ENCODE assay signal across 25 cellular contexts in genomic region chr2:71688530-71688929, GRCh38.
"Had no signal": no experiment of that assay in that cellular context is flagged by ENCODE, and none has a peak within 500 bp of the region (broad histone marks: within the 10 kb centered on the region; RNA-seq: fewer than 3 reads in every experiment).

No MANE protein-coding gene starts in this region.

- DNase-seq: activated B cell treated with CpG ODN at 0.5 μM for 24 hours; activated CD4-positive, alpha-beta memory T cell treated with anti-CD3 and anti-CD28 coated beads for 36 hours; activated CD4-positive, alpha-beta T cell treated with anti-CD3 and anti-CD28 coated beads for 1 hour; activated CD4-positive, alpha-beta T cell treated with anti-CD3 and anti-CD28 coated beads, Interleukin-2, amount 10 ng/mL, durations not matched to agents 24 days and 14 days; activated CD8-positive, alpha-beta memory T cell treated with anti-CD3 and anti-CD28 coated beads for 24 hours; activated naive CD4-positive, alpha-beta T cell treated with Interleukin-2 at 50 U/mL for 16 hours; activated naive CD8-positive, alpha-beta T cell treated with anti-CD3 and anti-CD28 coated beads for 36 hours; activated T-cell treated with anti-CD3 and anti-CD28 coated beads, Interleukin-2, amount 50 U/mL, for 1 hour; anterior cingulate cortex; caudate nucleus; KG1; NCI-H1092 treated with DMSO at 0.1 percent for 48 hours; NCI-H1417 treated with DMSO at 0.1 percent for 48 hours; NCI-H1694; NCI-H2029; NCI-H2107; NCI-H345; NCI-H510A treated with DMSO at 0.1 percent for 48 hours; NCI-H69; NK-92 treated with Interleukin-12 subunit alpha and Interleukin-12 subunit beta, amount 100 ng/mL, for 24 hours; SIG-M5; T-cell; T-helper 2 cell; T1000 had no signal

- H3K36me3 Mint-ChIP-seq: activated CD4-positive, alpha-beta memory T cell treated with anti-CD3 and anti-CD28 coated beads for 36 hours; activated naive CD8-positive, alpha-beta T cell treated with anti-CD3 and anti-CD28 coated beads for 36 hours; IgD-negative memory B cell; T-cell had no signal

- H3K27me3 Mint-ChIP-seq: activated B cell treated with CpG ODN at 0.5 μM for 24 hours; activated CD4-positive, alpha-beta memory T cell treated with anti-CD3 and anti-CD28 coated beads for 36 hours; activated CD4-positive, alpha-beta T cell treated with anti-CD3 and anti-CD28 coated beads, Interleukin-2, amount 10 ng/mL, durations not matched to agents 24 days and 14 days had no signal

- H3K4me1 Mint-ChIP-seq: activated B cell treated with CpG ODN at 0.5 μM for 24 hours; activated CD4-positive, alpha-beta T cell treated with anti-CD3 and anti-CD28 coated beads, Interleukin-2, amount 10 ng/mL, durations not matched to agents 24 days and 14 days; activated naive CD8-positive, alpha-beta T cell treated with anti-CD3 and anti-CD28 coated beads for 36 hours; IgD-negative memory B cell; T-cell had no signal

- H3K27ac Mint-ChIP-seq: activated B cell treated with CpG ODN at 0.5 μM for 24 hours; activated CD4-positive, alpha-beta memory T cell treated with anti-CD3 and anti-CD28 coated beads for 36 hours; activated CD4-positive, alpha-beta T cell treated with anti-CD3 and anti-CD28 coated beads, Interleukin-2, amount 10 ng/mL, durations not matched to agents 24 days and 14 days; activated naive CD8-positive, alpha-beta T cell treated with anti-CD3 and anti-CD28 coated beads for 36 hours; IgD-negative memory B cell; T-cell had no signal

- ATAC-seq: T-cell had no signal

- H3K4me3 Mint-ChIP-seq: activated B cell treated with CpG ODN at 0.5 μM for 24 hours; activated CD4-positive, alpha-beta memory T cell treated with anti-CD3 and anti-CD28 coated beads for 36 hours; activated CD4-positive, alpha-beta T cell treated with anti-CD3 and anti-CD28 coated beads, Interleukin-2, amount 10 ng/mL, durations not matched to agents 24 days and 14 days; activated naive CD8-positive, alpha-beta T cell treated with anti-CD3 and anti-CD28 coated beads for 36 hours; IgD-negative memory B cell; T-cell had no signal

- H3K9me3 Mint-ChIP-seq: activated B cell treated with CpG ODN at 0.5 μM for 24 hours; activated CD4-positive, alpha-beta memory T cell treated with anti-CD3 and anti-CD28 coated beads for 36 hours; activated CD4-positive, alpha-beta T cell treated with anti-CD3 and anti-CD28 coated beads, Interleukin-2, amount 10 ng/mL, durations not matched to agents 24 days and 14 days; activated naive CD8-positive, alpha-beta T cell treated with anti-CD3 and anti-CD28 coated beads for 36 hours; IgD-negative memory B cell had no signal
